ENCODE assay signal across 12 cellular contexts in the genomic region with DNA sequence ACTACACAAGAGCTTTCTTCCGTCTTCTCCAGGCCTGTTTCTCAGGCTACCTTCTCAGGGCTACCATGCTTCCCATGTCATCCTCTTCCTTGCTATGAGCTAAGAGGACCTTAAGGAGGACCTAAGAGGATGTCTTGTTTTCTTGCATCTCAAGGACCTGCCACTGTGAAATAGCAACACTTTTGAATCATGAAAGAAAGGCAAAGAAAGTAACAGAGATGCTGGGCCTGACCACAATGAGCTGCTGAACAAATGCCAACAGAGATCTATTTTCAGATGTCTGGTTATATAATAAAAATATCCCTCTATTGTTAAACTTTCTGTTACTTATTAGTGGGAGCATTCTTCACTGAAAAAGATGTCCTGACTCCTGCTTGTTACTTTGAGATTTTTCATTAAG.
"Had no signal": no experiment of that assay in that cellular context is flagged by ENCODE, and none has a peak within 500 bp of the region (broad histone marks: within the 10 kb centered on the region; RNA-seq: fewer than 3 reads in every experiment).

No MANE protein-coding gene starts in this region.

- ATAC-seq: activated CD8-positive, alpha-beta T cell treated with anti-CD3 and anti-CD28 coated beads for 36 hours; left colon had no signal

- H3K27ac ChIP-seq: coronary artery, sigmoid colon had no signal

- H3K4me3 ChIP-seq: coronary artery, sigmoid colon had no signal

- H3K36me3 ChIP-seq: sigmoid colon had no signal

- H3K27me3 ChIP-seq: sigmoid colon had no signal

- H3K9me3 ChIP-seq: sigmoid colon had no signal

- DNase-seq: activated CD8-positive, alpha-beta memory T cell treated with anti-CD3 and anti-CD28 coated beads, Interleukin-2, amount 50 U/mL, for 48 hours; activated CD8-positive, alpha-beta T cell treated with anti-CD3 and anti-CD28 coated beads for 36 hours; activated naive CD4-positive, alpha-beta T cell; caudate nucleus; effector CD4-positive, alpha-beta T cell; left colon; sigmoid colon; stimulated activated CD4-positive, alpha-beta T cell treated with anti-CD3 and anti-CD28 coated beads, Interleukin-2, amount 100 ng/mL, for 48 hours; stimulated activated naive CD4-positive, alpha-beta T cell treated with Interleukin-2 at 50 U/mL for 16 hours; T1000; trophoblast cell had no signal
